Comparison of ENCODE assay signal across 8 cellular contexts in the genomic region with DNA sequence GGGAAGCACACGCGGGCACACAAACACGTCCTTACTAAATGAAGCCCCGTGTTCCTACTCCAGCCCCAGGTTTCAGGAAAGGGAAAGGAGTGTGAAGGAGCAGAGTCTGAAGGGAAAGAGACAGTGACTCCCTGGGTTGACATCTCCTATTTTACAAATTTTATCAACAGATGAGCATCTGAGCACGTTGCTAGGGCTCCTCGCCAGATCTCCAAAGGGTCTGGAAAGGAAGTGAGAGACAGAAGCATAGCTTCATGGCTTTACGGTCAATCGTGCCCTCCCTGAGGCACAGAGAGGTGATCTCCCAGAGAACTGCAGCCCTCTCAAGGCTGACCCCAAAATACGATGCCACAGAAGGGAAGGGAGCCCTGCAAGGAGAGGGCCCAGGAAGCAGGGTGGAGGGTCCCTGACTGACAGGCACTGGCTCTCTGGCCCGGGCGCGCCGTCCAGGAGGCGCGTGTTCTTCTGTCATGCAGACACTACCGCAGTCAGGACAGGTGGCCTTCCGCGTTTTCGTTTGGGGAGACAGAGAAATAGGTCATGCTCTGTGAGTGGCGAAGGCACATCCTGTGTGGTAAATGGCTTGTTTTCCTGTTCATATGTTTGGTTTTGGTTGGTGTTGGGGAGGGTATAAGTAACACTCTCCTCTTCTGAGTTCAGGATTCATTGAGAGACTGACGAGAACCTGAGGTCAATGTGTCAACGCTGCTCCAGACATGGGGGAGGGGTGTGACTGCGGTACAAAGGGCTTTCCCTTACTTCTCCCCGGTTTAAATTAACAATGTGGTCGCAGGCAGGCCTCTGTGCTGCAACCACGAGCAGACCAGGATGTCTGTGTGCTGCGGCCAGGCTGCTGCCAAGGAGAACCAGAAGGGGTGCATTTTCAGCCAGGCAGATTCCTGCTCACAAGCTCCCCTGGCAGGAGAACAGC.
A peak's percentile ranks its signal among the peaks of the same experiment; 100 is the strongest.
DNase-seq lines count a peak whose midpoint lies in the region; ATAC-seq lines count a peak whose summit lies in the region.

No MANE protein-coding gene starts in this region.

- ATAC-seq in HG02610 (IDR thresholded peaks at IDR 0.05; ENCODE audit: unreplicated experiment), result peak; percentile 46

- no peak overlapping the region for H3K4me3 ChIP-seq in H7 (ENCODE audit: insufficient read depth, low read depth, low read length)

- DNase-seq in AG20443 (ENCODE audit: low spot score) (peak; percentile 44), left kidney (ENCODE audit: low read depth, low spot score) (peak; percentile 31), H7 (no peak), SIG-M5 (lab: John Stamatoyannopoulos, UW) (no peak), 8988T (no peak), foreskin melanocyte (no peak)
- DNase-seq in activated CD8-positive, alpha-beta memory T cell treated with anti-CD3 and anti-CD28 coated beads for 24 hours, result peak; percentile 67

- no peaks in the 10 kb centered on the region; the same call in 1 of the 2 replicates for H3K36me3 ChIP-seq in H7 (replicated peaks; ENCODE audit: control insufficient read depth, insufficient read depth, low read length)

- H3K27me3 ChIP-seq in H7 (ENCODE audit: control insufficient read depth, insufficient read depth, low read length), result no peaks in the 10 kb centered on the region

Comparison
In these comparisons a context has a peak if more than half of its experiments do, and no peak if none do; other contexts are left out.
1. DNase-seq: peak in AG20443 (single experiment), activated CD8-positive, alpha-beta memory T cell treated with anti-CD3 and anti-CD28 coated beads for 24 hours (single experiment) and left kidney (single experiment); none in H7 (single experiment), SIG-M5 (single experiment), 8988T (single experiment) and foreskin melanocyte (single experiment).